ENCODE assay signal across 12 cellular contexts in the genomic region with DNA sequence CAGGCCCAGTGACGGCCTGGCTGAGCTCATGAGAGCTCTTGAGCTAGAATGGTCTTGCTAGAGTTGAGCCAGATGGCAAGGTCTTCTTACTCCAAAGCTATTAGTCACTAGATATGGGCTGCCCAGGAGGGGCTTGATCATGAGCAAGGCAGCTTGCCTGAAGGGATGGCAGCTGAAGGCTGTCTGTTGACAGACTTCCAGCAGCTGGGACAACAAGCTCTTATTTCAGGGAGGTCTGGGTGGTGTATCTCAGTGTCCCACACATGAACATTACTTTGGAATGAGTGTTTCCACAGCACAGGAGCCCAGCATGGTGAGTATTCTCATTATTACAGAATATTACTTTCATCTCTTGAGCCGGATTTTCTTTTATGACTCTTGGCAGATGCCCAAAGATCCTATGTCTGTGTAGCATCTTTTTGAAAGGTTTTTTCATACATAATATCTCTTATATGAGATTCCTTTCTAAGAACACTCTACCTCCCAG.
DNase-seq lines count a peak whose midpoint lies in the region; ATAC-seq and TF ChIP-seq lines count a peak whose summit lies in the region.
"Had no signal": no experiment of that assay in that cellular context is flagged by ENCODE, and none has a peak within 500 bp of the region (broad histone marks: within the 10 kb centered on the region; RNA-seq: fewer than 3 reads in every experiment).

No MANE protein-coding gene starts in this region.

- H3K4me3 ChIP-seq in choroid plexus epithelial cell (ENCODE audit: low read depth, low read length): no peak overlapping the region
- H3K4me3 ChIP-seq in osteoblast (ENCODE audit: insufficient read depth, low read length): no peak overlapping the region
- no peak overlapping the region for H3K4me3 ChIP-seq in PC-9

- H3K79me2 ChIP-seq in osteoblast (ENCODE audit: insufficient read depth, low read length) (no peaks in the 10 kb centered on the region), PC-9 (ENCODE audit: low read depth) (no peaks in the 10 kb centered on the region)

- no TSS peak for BruUV-seq in PC-9 (replicated peaks; lab: Mats Ljungman, UMichigan)

- no peak for TF ChIP-seq CTCF in choroid plexus epithelial cell (conservative IDR thresholded peaks at IDR 0.05; ENCODE audit: low read depth, low read length)
- TF ChIP-seq CTCF in osteoblast (IDR thresholded peaks at IDR 0.05; ENCODE audit: extremely low read depth, low read depth, low read length): no peak
- no peak for TF ChIP-seq CTCF in PC-9 (conservative IDR thresholded peaks at IDR 0.05)

- H3K27me3 ChIP-seq in osteoblast (ENCODE audit: insufficient read depth, low read length) (no peaks in the 10 kb centered on the region), PC-9 (ENCODE audit: insufficient read depth, low read depth) (no peaks in the 10 kb centered on the region)

- CTCF ChIA-PET in PC-9 (lab: Charles Lee): no interaction called here

- intact Hi-C loops in PC-9 (cut with micrococcal nuclease; ENCODE audit: unreplicated experiment): no loop called here

- POLR2A ChIA-PET in PC-9 (lab: Charles Lee; ENCODE audit: unreplicated experiment): interaction anchor here (0.6 kb wide), 1 partner anchor 194 kb away, joined by 4 read pairs; no protein-coding TSS in a partner anchor

- ATAC-seq in HG02970 (IDR thresholded peaks at IDR 0.05; ENCODE audit: low FRiP score, unreplicated experiment): no peak
- ATAC-seq: activated T-helper 17 cell treated with anti-CD3 and anti-CD28 coated beads, Interleukin-2, amount 50 U/mL, for 72 hours had no signal

- H3F3A ChIP-seq in PC-9 (ENCODE audit: insufficient read depth, low read depth): peaks cover 8% of the 10 kb centered on the region; the same call in 1 of the 2 replicates

- DNase-seq in EL (peak; percentile 98), NCI-H2196 treated with DMSO at 0.1 percent for 48 hours (lab: John Stamatoyannopoulos, UW; ENCODE audit: unreplicated experiment) (peak; percentile 55), choroid plexus epithelial cell (ENCODE audit: low read depth) (peak; percentile 77), osteoblast (ENCODE audit: insufficient read length, low spot score, missing footprints) (peak; percentile 62), PC-9 (no peak), kidney tubule cell (ENCODE audit: low spot score) (no peak)
- DNase-seq in stimulated activated CD4-positive, alpha-beta T cell treated with anti-CD3 and anti-CD28 coated beads, Interleukin-4, amount 100 ng/mL, for 4 hours: no peak
- DNase-seq: GF-D8, NCI-H1417 treated with DMSO at 0.1 percent for 48 hours, T-helper 9 cell had no signal

- H3K4me2 ChIP-seq in osteoblast (ENCODE audit: insufficient read depth, low read length) (peak overlapping the region; percentile 28), PC-9 (no peak overlapping the region)

- peak overlapping the region; percentile 58 for H3K27ac ChIP-seq in osteoblast (ENCODE audit: low read depth, low read length)
- no peak overlapping the region for H3K27ac ChIP-seq in PC-9

- H4K20me1 ChIP-seq in osteoblast (ENCODE audit: insufficient read depth, low read length) (no peaks in the 10 kb centered on the region), PC-9 (ENCODE audit: insufficient read depth) (no peaks in the 10 kb centered on the region)

- H3K9me2 ChIP-seq in PC-9 (ENCODE audit: insufficient read depth): no peaks in the 10 kb centered on the region

- no peaks in the 10 kb centered on the region for H3K36me3 ChIP-seq in osteoblast (ENCODE audit: insufficient read depth, low read length)
- no peaks in the 10 kb centered on the region for H3K36me3 ChIP-seq in PC-9 (ENCODE audit: low read depth)

- H3K9me3 ChIP-seq in osteoblast (ENCODE audit: low read depth, low read length) (no peaks in the 10 kb centered on the region), PC-9 (ENCODE audit: insufficient read depth, low read depth) (no peaks in the 10 kb centered on the region)

- H2AFZ ChIP-seq in osteoblast (ENCODE audit: low read length) (no peak overlapping the region), PC-9 (no peak overlapping the region)

- peaks cover 45% of the 10 kb centered on the region for H3K4me1 ChIP-seq in osteoblast (ENCODE audit: insufficient read depth, low read length)
- H3K4me1 ChIP-seq in PC-9 (replicated peaks; ENCODE audit: insufficient read depth): peaks cover 17% of the 10 kb centered on the region

Comparison
In these comparisons a context has a peak if more than half of its experiments do, and no peak if none do; other contexts are left out.
1. DNase-seq: peak in EL (single experiment), NCI-H2196 treated with DMSO at 0.1 percent for 48 hours (single experiment), choroid plexus epithelial cell (single experiment) and osteoblast (single experiment); none in PC-9 (0 of 2), stimulated activated CD4-positive, alpha-beta T cell treated with anti-CD3 and anti-CD28 coated beads, Interleukin-4, amount 100 ng/mL, for 4 hours (0 of 2) and kidney tubule cell (single experiment).